In the genomic region with DNA sequence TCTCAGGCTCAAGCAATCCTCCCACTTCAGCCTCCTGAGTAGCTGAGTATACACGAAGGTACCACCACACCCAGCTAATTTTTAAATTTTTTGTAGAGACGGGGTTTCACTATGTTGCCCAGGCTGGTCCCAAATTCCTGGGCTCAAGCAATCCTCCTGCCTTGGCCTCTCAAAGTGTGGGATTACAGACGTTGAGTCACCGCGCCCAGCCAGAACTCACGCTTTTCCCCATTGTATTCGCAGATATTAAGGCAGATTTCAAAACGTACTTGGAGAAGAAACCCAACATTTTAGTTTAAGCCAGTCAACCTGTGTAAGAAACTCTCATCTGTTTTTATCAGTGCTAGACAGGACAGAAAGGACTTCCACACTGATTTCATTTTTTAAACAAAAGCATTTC, we compare ENCODE assay signal across 18 cellular contexts. TPM values are rescaled to one million over a fixed set of nuclear protein-coding genes. Genes with fewer than 3 reads are reported as not detected.
DNase-seq lines count a peak whose midpoint lies in the region; ATAC-seq and TF ChIP-seq lines count a peak whose summit lies in the region.
"Had no signal": no experiment of that assay in that cellular context is flagged by ENCODE, and none has a peak within 500 bp of the region (broad histone marks: within the 10 kb centered on the region; RNA-seq: fewer than 3 reads in every experiment).

No MANE protein-coding gene starts in this region.

- H3K18ac ChIP-seq in mesendoderm (ENCODE audit: low read length) = peak overlapping the region; percentile 69

- H4K8ac ChIP-seq in mesendoderm (ENCODE audit: low read depth, low read length) = no peak overlapping the region

- H3K27ac ChIP-seq in GM23338 (ENCODE audit: low read depth) (no peak overlapping the region), HUES64 (ENCODE audit: low read depth, low read length) (peak overlapping the region; percentile 73; the same call in 1 of the 2 replicates), mesendoderm (ENCODE audit: low read depth, low read length) (peak overlapping the region; percentile 95), SK-N-SH (ENCODE audit: low read depth in 2 of 2, low read length in 1 of 2) (no peak overlapping the region)
- H3K27ac ChIP-seq: BLaER1 had no signal

- POLR2A ChIA-PET in SK-N-SH (lab: Yijun Ruan, JAX) = no interaction called here

- no peaks in the 10 kb centered on the region for H3K36me3 ChIP-seq in GM23338 (ENCODE audit: insufficient read depth)
- H3K36me3 ChIP-seq in HUES64 (ENCODE audit: insufficient read depth, low read length) = no peaks in the 10 kb centered on the region
- H3K36me3 ChIP-seq in mesendoderm (ENCODE audit: control insufficient read depth, insufficient read depth, low read length) = no peaks in the 10 kb centered on the region
- H3K36me3 ChIP-seq in SK-N-SH (replicated peaks in 1 of 2; ENCODE audit: control insufficient read depth in 1 of 2, insufficient read depth in 2 of 2, low read length in 1 of 2) = no peaks in the 10 kb centered on the region
- H3K36me3 ChIP-seq: BLaER1 had no signal

- H3K9me3 ChIP-seq in HUES64 (ENCODE audit: insufficient read depth, low read depth, low read length) (no peaks in the 10 kb centered on the region), SK-N-SH (no peaks in the 10 kb centered on the region)

- H3K36me3 Mint-ChIP-seq in GM23338 (ENCODE audit: low read depth) = no peaks in the 10 kb centered on the region
- H3K36me3 Mint-ChIP-seq: CD14-positive monocyte; CD4-positive, alpha-beta memory T cell had no signal

- H2BK15ac ChIP-seq in mesendoderm (replicated peaks; ENCODE audit: low read depth) = no peak overlapping the region

- H3K56ac ChIP-seq in mesendoderm (ENCODE audit: low read length) = peak overlapping the region; percentile 82

- H3K4ac ChIP-seq in mesendoderm (ENCODE audit: low read depth, low read length) = peak overlapping the region; percentile 71

- H3K4me3 ChIP-seq in GM23338 (no peak overlapping the region), HUES64 (ENCODE audit: low read length) (no peak overlapping the region), mesendoderm (ENCODE audit: low read length) (no peak overlapping the region), SK-N-SH (ENCODE audit: low read depth in 2 of 2, low read length in 1 of 2) (no peak overlapping the region)
- H3K4me3 ChIP-seq: BLaER1 had no signal

- H3K4me2 ChIP-seq in GM23338 = peak overlapping the region; percentile 65
- no peak overlapping the region for H3K4me2 ChIP-seq in mesendoderm (ENCODE audit: low read length)
- no peak overlapping the region for H3K4me2 ChIP-seq in SK-N-SH
- H3K4me2 ChIP-seq: BLaER1 had no signal

- intact Hi-C loops in posterior vena cava (cut with DNase I) = no loop called here

- peaks cover 2% of the 10 kb centered on the region; the same call in 1 of the 3 replicates for H3K9me3 Mint-ChIP-seq in GM23338

- no peak overlapping the region for H3K23ac ChIP-seq in mesendoderm (ENCODE audit: low read length)

- H4K5ac ChIP-seq in mesendoderm (ENCODE audit: low read length) = no peak overlapping the region

- peaks cover 6% of the 10 kb centered on the region for H3K27me3 Mint-ChIP-seq in GM23338 (ENCODE audit: insufficient read depth, low read depth, poor library complexity)

- ATAC-seq in GM23338 (no peak), GM19455 (IDR thresholded peaks at IDR 0.05; ENCODE audit: unreplicated experiment) (no peak), HG02973 (IDR thresholded peaks at IDR 0.05; ENCODE audit: unreplicated experiment) (no peak)

- peaks cover 39% of the 10 kb centered on the region for H3K4me1 Mint-ChIP-seq in GM23338

- H3K27me3 ChIP-seq in GM23338 (ENCODE audit: insufficient read depth) (no peaks in the 10 kb centered on the region), HUES64 (ENCODE audit: insufficient read depth, low read length) (no peaks in the 10 kb centered on the region), mesendoderm (ENCODE audit: insufficient read depth, low read length, poor library complexity) (no peaks in the 10 kb centered on the region), SK-N-SH (ENCODE audit: insufficient read depth) (no peaks in the 10 kb centered on the region)
- H3K27me3 ChIP-seq: BLaER1 had no signal

- H3K9ac ChIP-seq in HUES64 (ENCODE audit: low read depth, low read length) (no peak overlapping the region), mesendoderm (ENCODE audit: low read length) (peak overlapping the region; percentile 30), SK-N-SH (no peak overlapping the region)
- H3K9ac ChIP-seq: BLaER1 had no signal

- TF ChIP-seq RAD21 in SK-N-SH (IDR thresholded peaks at IDR 0.05; ENCODE audit: low read length) = no peak

- H3K27ac Mint-ChIP-seq in GM23338 = no peak overlapping the region
- H3K27ac Mint-ChIP-seq: CD14-positive monocyte; CD4-positive, alpha-beta memory T cell had no signal

- H3K4me1 ChIP-seq in GM23338 (ENCODE audit: insufficient read depth) (peaks cover 37% of the 10 kb centered on the region), HUES64 (ENCODE audit: insufficient read depth, low read length) (peaks cover 33% of the 10 kb centered on the region), mesendoderm (ENCODE audit: control insufficient read depth, low read depth, low read length) (peaks cover 13% of the 10 kb centered on the region), SK-N-SH (ENCODE audit: control insufficient read depth in 1 of 2, insufficient read depth in 2 of 2, low read depth in 1 of 2, low read length in 1 of 2) (peaks cover 0 to 3% of the 10 kb centered on the region in 2 experiments; a peak in 1 of 4 replicates)

- no peak overlapping the region for H2AK5ac ChIP-seq in mesendoderm (ENCODE audit: low read length)

- no peak overlapping the region for H3K4me3 Mint-ChIP-seq in GM23338
- H3K4me3 Mint-ChIP-seq: CD4-positive, alpha-beta memory T cell had no signal

- H2BK120ac ChIP-seq in mesendoderm (ENCODE audit: low read depth, low read length) = peak overlapping the region; percentile 70

- TF ChIP-seq CTCF in GM23338 (conservative IDR thresholded peaks at IDR 0.05; ENCODE audit: low read depth in 2 of 2) (no peak), SK-N-SH (IDR thresholded peaks at IDR 0.05) (no peak)

- 81% methylated on average over 8 of the region's 8 CpGs for WGBS in HUES64
- WGBS in mesendoderm (ENCODE audit: extremely low coverage, insufficient coverage, low lambda C conversion rate) = no CpG with 5 or more reads among the region's 8 CpGs
- WGBS in SK-N-SH (ENCODE audit: low lambda C conversion rate) = 50% methylated on average over 8 of the region's 8 CpGs

- no peaks in the 10 kb centered on the region for H3K9me2 ChIP-seq in GM23338 (ENCODE audit: insufficient read depth)
- no peaks in the 10 kb centered on the region for H3K9me2 ChIP-seq in SK-N-SH

- H3F3A ChIP-seq in GM23338 (replicated peaks; ENCODE audit: low read depth) = peaks cover 12% of the 10 kb centered on the region; the same call in 1 of the 2 replicates
- H3F3A ChIP-seq in SK-N-SH (replicated peaks; ENCODE audit: insufficient read depth) = no peaks in the 10 kb centered on the region

- CTCF ChIA-PET in SK-N-SH (lab: Yijun Ruan, JAX) = interaction anchor here (1.0 to 1.7 kb wide), 3 partner anchors 254 to 329 kb away, joined by 3 to 5 read pairs (median 4); no protein-coding TSS in a partner anchor

- H2BK5ac ChIP-seq in mesendoderm (ENCODE audit: low read length) = peak overlapping the region; percentile 81

- no peak for TF ChIP-seq EP300 in SK-N-SH (IDR thresholded peaks at IDR 0.05; ENCODE audit: borderline replicate concordance in 1 of 2, low read depth in 1 of 2, low read length in 1 of 2)

- H4K20me1 ChIP-seq in GM23338 (replicated peaks; ENCODE audit: insufficient read depth) = no peaks in the 10 kb centered on the region
- H4K20me1 ChIP-seq in SK-N-SH (ENCODE audit: insufficient read depth) = no peaks in the 10 kb centered on the region
- H4K20me1 ChIP-seq: BLaER1 had no signal

- no peak overlapping the region for H2AFZ ChIP-seq in GM23338
- H2AFZ ChIP-seq in SK-N-SH (ENCODE audit: low read depth) = no peak overlapping the region

- H3K79me2 ChIP-seq in GM23338 (replicated peaks; ENCODE audit: insufficient read depth) (no peaks in the 10 kb centered on the region), mesendoderm (ENCODE audit: control insufficient read depth, insufficient read depth, low read length) (no peaks in the 10 kb centered on the region), SK-N-SH (ENCODE audit: insufficient read depth) (no peaks in the 10 kb centered on the region)

- no peaks in the 10 kb centered on the region for H3K79me1 ChIP-seq in mesendoderm (ENCODE audit: low read length)

- DNase-seq in GM23338 (ENCODE audit: low spot score) (no peak), mesendoderm (peak; percentile 81), SK-N-SH (no peak), posterior vena cava (ENCODE audit: low spot score) (no peak)
- DNase-seq: 8988T; CD4-positive, alpha-beta memory T cell; DMS153; DMS79; GF-D8; HCEC 1CT had no signal

TF ChIP-seq in GM23338, 12 proteins besides CTCF, POLR2A, EP300 and RAD21 (continues in another document):
- TF ChIP-seq, protein P1, sequence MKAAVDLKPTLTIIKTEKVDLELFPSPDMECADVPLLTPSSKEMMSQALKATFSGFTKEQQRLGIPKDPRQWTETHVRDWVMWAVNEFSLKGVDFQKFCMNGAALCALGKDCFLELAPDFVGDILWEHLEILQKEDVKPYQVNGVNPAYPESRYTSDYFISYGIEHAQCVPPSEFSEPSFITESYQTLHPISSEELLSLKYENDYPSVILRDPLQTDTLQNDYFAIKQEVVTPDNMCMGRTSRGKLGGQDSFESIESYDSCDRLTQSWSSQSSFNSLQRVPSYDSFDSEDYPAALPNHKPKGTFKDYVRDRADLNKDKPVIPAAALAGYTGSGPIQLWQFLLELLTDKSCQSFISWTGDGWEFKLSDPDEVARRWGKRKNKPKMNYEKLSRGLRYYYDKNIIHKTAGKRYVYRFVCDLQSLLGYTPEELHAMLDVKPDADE (IDR thresholded peaks at IDR 0.05) = no peak

TF ChIP-seq in SK-N-SH, 30 proteins besides CTCF, POLR2A, EP300 and RAD21:
- TF ChIP-seq JUND (IDR thresholded peaks at IDR 0.05) = no peak
- no peak for TF ChIP-seq FOSL2 (IDR thresholded peaks at IDR 0.05; ENCODE audit: borderline replicate concordance, low read depth)
- no peak for TF ChIP-seq MXI1 (IDR thresholded peaks at IDR 0.05; ENCODE audit: low read depth, low read length)

RNA-seq across cellular contexts. Expression of gene COL23A1, which starts 26.6 kb away (rescaled TPM):
- 6.8 and 8.2 TPM in 2 replicates for total RNA-seq in GM23338 (2014; rRNA removed; shearing (Covaris generic))
- polyA plus RNA-seq in GM23338 (2016; fragmentation: Nextera tagmentation; extraction: Ambion mirVana) (4.8 and 6.6 TPM in 2 replicates), SK-N-SH (2012; rRNA removed) (0.03 and 0.10 TPM in 2 replicates)
- polyA plus RNA-seq in HUES64 (2013, experiment 1 of 2) = 3.0 TPM
- 5.3 TPM for polyA plus RNA-seq in HUES64 (2013, experiment 2 of 2)
- 0.49 TPM for polyA plus RNA-seq in mesendoderm (2013, experiment 1 of 2)
- polyA plus RNA-seq in mesendoderm (2013, experiment 2 of 2) = 0.45 TPM
- 0.05 and 0.08 TPM in 2 replicates for polyA plus RNA-seq in SK-N-SH (2012; cell fraction: cytosol; rRNA removed)
- 0.05 and 0.14 TPM in 2 replicates for polyA plus RNA-seq in SK-N-SH (2012; cell fraction: nucleus; rRNA removed)
- total RNA-seq in posterior vena cava = 1 to 10 TPM; 2.0 to 3.0 TPM
- total RNA-seq: A673, HT1080 had no signal
- polyA plus RNA-seq: AG04450; CD4-positive, alpha-beta memory T cell had no signal

Comparison
In these comparisons a context has a peak if more than half of its experiments do, and no peak if none do; other contexts are left out.
1. H3K27ac ChIP-seq: peak in HUES64 (single experiment) and mesendoderm (single experiment); none in GM23338 (single experiment) and SK-N-SH (0 of 2).